ENCODE assay signal across 34 cellular contexts in genomic region chr4:140355288-140355687, GRCh38.
"Had no signal": no experiment of that assay in that cellular context is flagged by ENCODE, and none has a peak within 500 bp of the region (broad histone marks: within the 10 kb centered on the region; RNA-seq: fewer than 3 reads in every experiment).

No MANE protein-coding gene starts in this region.

- H3K4me3 ChIP-seq: MG63 had no signal

- H3K9me3 ChIP-seq: MG63 had no signal

- DNase-seq: Karpas-422, Kasumi-1, MG63, MM.1S, MV-4-11, NCI-H1048, NCI-H1092, NCI-H1092 treated with DMSO at 0.1 percent for 48 hours, NCI-H1105, NCI-H1105 treated with DMSO at 0.1 percent for 48 hours, NCI-H1417, NCI-H1417 treated with DMSO at 0.1 percent for 48 hours, NCI-H1436, NCI-H1436 treated with DMSO at 0.1 percent for 48 hours, NCI-H146, NCI-H1694, NCI-H1694 treated with DMSO at 0.1 percent for 48 hours, NCI-H187, NCI-H187 treated with DMSO at 0.1 percent for 48 hours, NCI-H1930, NCI-H2029, NCI-H2029 treated with DMSO at 0.1 percent for 48 hours, NCI-H2081, NCI-H2081 treated with DMSO at 0.1 percent for 48 hours, NCI-H2107, NCI-H2171, NCI-H2171 treated with DMSO at 0.1 percent for 48 hours, NCI-H2227 treated with DMSO at 0.1 percent for 48 hours, NCI-H226, NCI-H345, NCI-H446, NCI-H446 treated with DMSO at 0.1 percent for 48 hours, NCI-H510A, NCI-H510A treated with DMSO at 0.1 percent for 48 hours had no signal

- H3K36me3 ChIP-seq: MG63 had no signal
